Comparison of ENCODE assay signal across 13 cellular contexts in the genomic region with DNA sequence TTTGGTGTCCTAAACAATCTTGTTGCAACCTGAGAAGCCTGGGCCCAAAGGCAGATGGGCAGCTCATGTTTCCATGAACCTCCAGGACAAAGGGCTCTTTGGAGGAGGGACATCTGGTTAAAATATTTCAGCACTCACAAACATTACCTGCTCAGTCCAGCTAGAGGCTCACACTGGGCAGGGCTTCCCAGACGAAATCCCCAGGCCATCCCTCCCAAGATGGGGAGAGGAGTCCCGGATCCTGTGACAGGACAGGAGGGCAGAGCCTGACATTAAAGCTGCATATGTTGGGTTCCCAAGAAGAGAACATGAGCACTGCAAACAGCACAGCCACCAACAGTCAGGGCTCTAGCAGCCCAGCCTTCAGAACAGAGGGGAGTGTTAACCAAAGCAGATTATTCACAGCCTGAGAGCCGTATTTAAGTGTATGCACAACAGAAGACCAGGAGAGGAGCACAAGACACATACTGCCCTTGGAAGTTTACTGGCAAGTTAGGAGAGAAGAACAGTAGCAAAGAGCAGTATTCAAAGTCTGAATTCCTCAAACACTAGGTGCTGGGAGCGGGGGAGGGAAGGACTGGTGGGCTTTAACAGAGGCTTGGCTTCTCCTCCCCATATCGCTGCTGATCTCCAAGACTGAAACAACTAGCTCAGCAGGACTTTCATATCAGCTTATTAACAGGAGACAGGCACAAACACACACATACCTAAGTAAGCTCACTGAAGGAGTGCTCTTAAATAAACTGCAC. TPM values are rescaled to one million over a fixed set of nuclear protein-coding genes. Genes with fewer than 3 reads are reported as not detected.
DNase-seq lines count a peak whose midpoint lies in the region; ATAC-seq and TF ChIP-seq lines count a peak whose summit lies in the region.
"Had no signal": no experiment of that assay in that cellular context is flagged by ENCODE, and none has a peak within 500 bp of the region (broad histone marks: within the 10 kb centered on the region; RNA-seq: fewer than 3 reads in every experiment).

No MANE protein-coding gene starts in this region.

- ATAC-seq in GM18505 (IDR thresholded peaks at IDR 0.05; ENCODE audit: unreplicated experiment) (no peak), GM18870 (IDR thresholded peaks at IDR 0.05; ENCODE audit: unreplicated experiment) (no peak)

- TF ChIP-seq EP300 in esophagus muscularis mucosa (IDR thresholded peaks at IDR 0.05) = no peak

- H3K79me2 ChIP-seq in neural progenitor cell (ENCODE audit: low read depth) = no peaks in the 10 kb centered on the region

- H3K4me1 Mint-ChIP-seq in neural progenitor cell = peaks cover 50% of the 10 kb centered on the region

- H3K27me3 ChIP-seq in esophagus muscularis mucosa = no peaks in the 10 kb centered on the region
- no peaks in the 10 kb centered on the region for H3K27me3 ChIP-seq in neural progenitor cell
- H3K27me3 ChIP-seq in dorsolateral prefrontal cortex = no peaks in the 10 kb centered on the region
- H3K27me3 ChIP-seq: ovary had no signal

- peak overlapping the region; percentile 56 for H3K4me2 ChIP-seq in neural progenitor cell

- no peaks in the 10 kb centered on the region for H3F3A ChIP-seq in neural progenitor cell (ENCODE audit: low read depth)

- H3K4me3 Mint-ChIP-seq in neural progenitor cell = no peak overlapping the region
- H3K4me3 Mint-ChIP-seq: activated T-helper 1 cell treated with anti-CD3 and anti-CD28 coated beads, Interleukin-12 subunit alpha, Interleukin-12 subunit beta, Interleukin-2, Interleukin-4 antibody, amounts not matched to agents 30 ng/mL and 10 ng/mL and 1 ng/mL, durations not matched to agents 14 hours and 24 hours and 36 hours; dendritic cell treated with granulocyte-macrophage colony-stimulating factor and Interleukin-4, amounts not matched to agents 40 ng/mL and 50 ng/mL, for 4 days had no signal

- H3K36me3 Mint-ChIP-seq in neural progenitor cell = no peaks in the 10 kb centered on the region

- H3K27me3 Mint-ChIP-seq in neural progenitor cell (ENCODE audit: insufficient read depth, low read depth) = no peaks in the 10 kb centered on the region

- H3K4me1 ChIP-seq in esophagus muscularis mucosa = peaks cover 32 to 46% (median 44%) of the 10 kb centered on the region in 4 donors
- H3K4me1 ChIP-seq in neural progenitor cell = peaks cover 34% of the 10 kb centered on the region

- TF ChIP-seq POLR2A in esophagus muscularis mucosa (IDR thresholded peaks at IDR 0.05; ENCODE audit: low read depth) (no peak), GM18505 (IDR thresholded peaks at IDR 0.05; ENCODE audit: borderline replicate concordance, extremely low read depth, insufficient read depth, insufficient read length) (no peak)

- TF ChIP-seq CTCF in esophagus muscularis mucosa (IDR thresholded peaks at IDR 0.05) = no peak
- no peak for TF ChIP-seq CTCF in neural progenitor cell (IDR thresholded peaks at IDR 0.05)
- no peak for TF ChIP-seq CTCF in dorsolateral prefrontal cortex (IDR thresholded peaks at IDR 0.05 in 54 of 56, conservative IDR thresholded peaks at IDR 0.05 in 2 of 56; ENCODE audit: low read depth in 1 of 56, partially characterized antibody in 56 of 56)

- no peak overlapping the region for H3K27ac Mint-ChIP-seq in neural progenitor cell
- H3K27ac Mint-ChIP-seq: activated T-helper 1 cell treated with anti-CD3 and anti-CD28 coated beads, Interleukin-12 subunit alpha, Interleukin-12 subunit beta, Interleukin-2, Interleukin-4 antibody, amounts not matched to agents 30 ng/mL and 10 ng/mL and 1 ng/mL, durations not matched to agents 14 hours and 24 hours and 36 hours; dendritic cell treated with granulocyte-macrophage colony-stimulating factor and Interleukin-4, amounts not matched to agents 40 ng/mL and 50 ng/mL, for 4 days had no signal

- intact Hi-C loops in esophagus muscularis mucosa (cut with DNase I) = no loop called here
- intact Hi-C loops in dorsolateral prefrontal cortex (cut with DNase I) = loop anchor here in 1 of 2 donors (5.0 kb wide), 1 partner anchor 128 kb away; a partner anchor contains a TSS

- peak overlapping the region; percentile 5 to 30 (median 18) for H3K4me3 ChIP-seq in esophagus muscularis mucosa
- H3K4me3 ChIP-seq in neural progenitor cell = no peak overlapping the region
- H3K4me3 ChIP-seq in dorsolateral prefrontal cortex = peak overlapping the region in 8 of 59 donors; percentile 2 to 37 (median 22)
- H3K4me3 ChIP-seq: ovary had no signal

- no peaks in the 10 kb centered on the region for H3K9me3 ChIP-seq in esophagus muscularis mucosa
- no peaks in the 10 kb centered on the region for H3K9me3 ChIP-seq in neural progenitor cell (ENCODE audit: low read depth)
- H3K9me3 ChIP-seq: ovary had no signal

- H2AFZ ChIP-seq in neural progenitor cell (replicated peaks) = no peak overlapping the region

- H3K27ac ChIP-seq in esophagus muscularis mucosa (replicated peaks in 1 of 4) = peak overlapping the region; percentile 30 to 64 (median 58)
- no peak overlapping the region for H3K27ac ChIP-seq in neural progenitor cell
- H3K27ac ChIP-seq in dorsolateral prefrontal cortex = peak overlapping the region in 10 of 59 donors; percentile 5 to 52 (median 29)
- H3K27ac ChIP-seq: ovary had no signal

- no peaks in the 10 kb centered on the region for H3K9me3 Mint-ChIP-seq in neural progenitor cell
- H3K9me3 Mint-ChIP-seq: activated T-helper 1 cell treated with anti-CD3 and anti-CD28 coated beads, Interleukin-12 subunit alpha, Interleukin-12 subunit beta, Interleukin-2, Interleukin-4 antibody, amounts not matched to agents 30 ng/mL and 10 ng/mL and 1 ng/mL, durations not matched to agents 14 hours and 24 hours and 36 hours; dendritic cell treated with granulocyte-macrophage colony-stimulating factor and Interleukin-4, amounts not matched to agents 40 ng/mL and 50 ng/mL, for 4 days had no signal

- H4K20me1 ChIP-seq in neural progenitor cell (ENCODE audit: low read depth) = peaks cover 15% of the 10 kb centered on the region

- DNase-seq in DMS 273 treated with DMSO at 0.1 percent for 48 hours (lab: John Stamatoyannopoulos, UW) = peak; percentile 30
- DNase-seq in NCI-H510A treated with DMSO at 0.1 percent for 48 hours (lab: John Stamatoyannopoulos, UW) = peak; percentile 25
- no peak for DNase-seq in esophagus muscularis mucosa (ENCODE audit: extremely low spot score)
- no peak for DNase-seq in neural progenitor cell (ENCODE audit: low spot score)
- no peak for DNase-seq in dorsolateral prefrontal cortex
- DNase-seq in activated T-cell treated with anti-CD3 and anti-CD28 coated beads, Interleukin-2, amount 50 U/mL, for 48 hours = no peak
- DNase-seq: activated CD4-positive, alpha-beta T cell treated with anti-CD3 and anti-CD28 coated beads for 4 hours; NCI-H1436 treated with DMSO at 0.1 percent for 48 hours; ovary had no signal

- no peaks in the 10 kb centered on the region for H3K36me3 ChIP-seq in esophagus muscularis mucosa
- no peaks in the 10 kb centered on the region for H3K36me3 ChIP-seq in neural progenitor cell
- H3K36me3 ChIP-seq: ovary had no signal

- WGBS in esophagus muscularis mucosa = 30% methylated on average over 5 of the region's 5 CpGs

- no peak overlapping the region for H3K9ac ChIP-seq in neural progenitor cell

RNA-seq across cellular contexts. Expression of a gene that starts 12.4 kb away (rescaled TPM):
- total RNA-seq in esophagus muscularis mucosa (1 to 10 TPM; 2.5 to 5.2 (median 4.4) TPM), neural progenitor cell (ENCODE audit: low replicate concordance) (8.2 and 13.3 TPM in 2 replicates), dorsolateral prefrontal cortex (10 to 100 TPM in 116 of 120 experiments, 1 to 10 TPM in 4; 7.1 to 33.2 (median 17.6) TPM)

RNA-seq across cellular contexts. Expression of a gene that starts 13.3 kb away (rescaled TPM):
- total RNA-seq in esophagus muscularis mucosa (10 to 100 TPM; 12.4 to 21.7 (median 16.3) TPM), neural progenitor cell (ENCODE audit: low replicate concordance) (32.8 and 44.6 TPM in 2 replicates), dorsolateral prefrontal cortex (10 to 100 TPM; 21.8 to 45.8 (median 34.2) TPM)

RNA-seq across cellular contexts. Expression of a gene that starts 25.6 kb away (rescaled TPM):
- 10 to 100 TPM; 13.8 to 17.0 (median 16.2) TPM for total RNA-seq in esophagus muscularis mucosa
- total RNA-seq in neural progenitor cell (ENCODE audit: low replicate concordance) = 22.8 and 29.1 TPM in 2 replicates
- total RNA-seq in dorsolateral prefrontal cortex = 10 to 100 TPM; 12.4 to 22.5 (median 17.7) TPM

Comparison
In these comparisons a context has a peak if more than half of its experiments do, and no peak if none do; other contexts are left out.
1. DNase-seq: peak in DMS 273 treated with DMSO at 0.1 percent for 48 hours (single experiment) and NCI-H510A treated with DMSO at 0.1 percent for 48 hours (single experiment); none in esophagus muscularis mucosa (single experiment), neural progenitor cell (single experiment), dorsolateral prefrontal cortex (0 of 10) and activated T-cell treated with anti-CD3 and anti-CD28 coated beads, Interleukin-2, amount 50 U/mL, for 48 hours (0 of 2).